29 cellular contexts compared by ENCODE assay signal in the genomic region with DNA sequence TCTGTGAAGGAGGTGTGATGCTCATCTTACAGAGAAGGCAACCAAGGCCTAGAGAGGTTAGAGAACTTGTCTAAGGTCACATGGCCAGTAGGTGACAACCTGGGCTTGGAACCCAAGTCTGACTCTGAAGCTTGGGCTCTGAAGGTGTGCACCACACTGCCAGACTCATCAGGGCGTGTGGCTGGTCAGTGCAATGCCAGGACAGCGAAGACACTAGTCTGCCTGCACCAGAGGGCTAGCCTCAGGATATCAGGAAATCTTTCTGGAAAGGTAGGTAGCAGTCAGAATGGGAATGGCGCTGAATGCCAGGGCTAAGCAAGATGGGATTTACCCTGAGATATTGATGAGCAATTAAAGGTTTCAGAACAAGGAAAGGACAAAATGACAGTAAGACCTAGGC. TPM values are rescaled to one million over a fixed set of nuclear protein-coding genes. Genes with fewer than 3 reads are reported as not detected.
A peak's percentile ranks its signal among the peaks of the same experiment; 100 is the strongest.
DNase-seq lines count a peak whose midpoint lies in the region; ATAC-seq and TF ChIP-seq lines count a peak whose summit lies in the region.
"Had no signal": no experiment of that assay in that cellular context is flagged by ENCODE, and none has a peak within 500 bp of the region (broad histone marks: within the 10 kb centered on the region; RNA-seq: fewer than 3 reads in every experiment).

No MANE protein-coding gene starts in this region.

- dilution Hi-C loops in IMR-90 (cut with HindIII; ENCODE audit: low sequenced_read_pairs, unreplicated experiment), result no loop called here

- no peak overlapping the region for H3K4me3 ChIP-seq in IMR-90 (ENCODE audit: insufficient read depth, low read depth, low read length)
- no peak overlapping the region for H3K4me3 ChIP-seq in SJCRH30
- H3K4me3 ChIP-seq: ascending aorta, left ventricle myocardium inferior, prostate gland, tibial nerve had no signal

- in situ Hi-C loops in IMR-90 (cut with MboI; ENCODE audit: low sequenced_read_pairs), result no loop called here

- H3K9me3 Mint-ChIP-seq in osteocyte (ENCODE audit: unreplicated experiment), result no peaks in the 10 kb centered on the region
- H3K9me3 Mint-ChIP-seq: activated naive CD4-positive, alpha-beta T cell treated with anti-CD3 and anti-CD28 coated beads, Interleukin-2, amount 50 U/mL, for 72 hours; activated T-helper 1 cell treated with anti-CD3 and anti-CD28 coated beads, Interleukin-12 subunit alpha, Interleukin-12 subunit beta, Interleukin-2, Interleukin-4 antibody, amounts not matched to agents 30 ng/mL and 10 ng/mL and 1 ng/mL, durations not matched to agents 14 hours and 24 hours and 36 hours; T-helper 2 cell treated with Interferon-gamma antibody and Interleukin-4, amounts not matched to agents 5 μg/mL and 100 μg/mL, for 36 hours had no signal

- no peak overlapping the region for H4K5ac ChIP-seq in IMR-90 (ENCODE audit: low read depth, low read length)

- H3K9me3 ChIP-seq in IMR-90 (ENCODE audit: control insufficient read depth, insufficient read depth, low read length) (no peaks in the 10 kb centered on the region), SJCRH30 (replicated peaks) (no peaks in the 10 kb centered on the region)
- H3K9me3 ChIP-seq: ascending aorta, BE2C, left ventricle myocardium inferior, prostate gland, tibial nerve had no signal

- 0 out of 2 replicates have a peak overlapping the region, but pooled peaks have one; percentile 15 for H2BK120ac ChIP-seq in IMR-90 (ENCODE audit: low read depth, low read length)

- BruUV-seq in IMR-90 (replicated peaks; lab: Mats Ljungman, UMichigan), result no TSS peak

- no peaks in the 10 kb centered on the region for H3K27me3 Mint-ChIP-seq in osteocyte (ENCODE audit: unreplicated experiment)

- H3K4me3 Mint-ChIP-seq in osteocyte (ENCODE audit: unreplicated experiment), result no peak overlapping the region
- H3K4me3 Mint-ChIP-seq: activated T-helper 1 cell treated with anti-CD3 and anti-CD28 coated beads, Interleukin-12 subunit alpha, Interleukin-12 subunit beta, Interleukin-2, Interleukin-4 antibody, amounts not matched to agents 30 ng/mL and 10 ng/mL and 1 ng/mL, durations not matched to agents 14 hours and 24 hours and 36 hours; T-helper 2 cell treated with Interferon-gamma antibody and Interleukin-4, amounts not matched to agents 5 μg/mL and 100 μg/mL, for 36 hours had no signal

- H3K23ac ChIP-seq in IMR-90 (ENCODE audit: low read depth, low read length), result no peak overlapping the region

- no peak overlapping the region for H3K56ac ChIP-seq in IMR-90 (ENCODE audit: extremely low read depth, insufficient read depth, low read length)

- CTCF ChIA-PET in IMR-90 (lab: Yijun Ruan, JAX), result interaction anchor here (0.6 kb wide), 2 partner anchors 43 to 170 kb away, joined by 3 to 4 read pairs; no protein-coding TSS in a partner anchor

- H3K18ac ChIP-seq in IMR-90 (ENCODE audit: low read depth, low read length), result no peak overlapping the region

- no peak overlapping the region for H3K4me2 ChIP-seq in IMR-90 (ENCODE audit: low read depth, low read length)

- ATAC-seq in IMR-90 (ENCODE audit: low read depth), result no peak
- ATAC-seq: activated naive CD4-positive, alpha-beta T cell treated with anti-CD3 and anti-CD28 coated beads, Interleukin-2, amount 50 U/mL, for 72 hours; HCT116; sciatic nerve had no signal

- H3K27ac ChIP-seq in IMR-90 (ENCODE audit: insufficient read depth, low read length) (no peak overlapping the region), SJCRH30 (no peak overlapping the region)
- H3K27ac ChIP-seq: prostate gland, tibial nerve had no signal

- no peak overlapping the region for H2BK5ac ChIP-seq in IMR-90 (ENCODE audit: low read depth, low read length, poor library complexity, severe bottlenecking)

- TF ChIP-seq CTCF in IMR-90 (conservative IDR thresholded peaks at IDR 0.05; ENCODE audit: low read depth, low read length), result no peak
- no peak for TF ChIP-seq CTCF in osteocyte (IDR thresholded peaks at IDR 0.05)

- peaks cover 0 to 24% of the 10 kb centered on the region in 2 experiments; a peak in 2 of 4 replicates for H3K79me1 ChIP-seq in IMR-90 (ENCODE audit: low read depth in 1 of 2, low read length in 2 of 2)

- H2AK9ac ChIP-seq in IMR-90 (replicated peaks; ENCODE audit: low read depth, low read length, poor library complexity), result no peak overlapping the region

- no peak overlapping the region for H3K4ac ChIP-seq in IMR-90 (ENCODE audit: low read depth, low read length)

- H3K36me3 ChIP-seq in IMR-90 (ENCODE audit: control insufficient read depth, insufficient read depth, low read length) (no peaks in the 10 kb centered on the region), SJCRH30 (0 out of 2 replicates have a peak, but pooled peaks cover 2% of the 10 kb centered on the region)
- H3K36me3 ChIP-seq: ascending aorta, BE2C, left ventricle myocardium inferior, prostate gland had no signal

- peaks cover 33% of the 10 kb centered on the region for H3K9me1 ChIP-seq in IMR-90 (ENCODE audit: insufficient read depth, low read length)

- intact Hi-C loops in IMR-90 (cut with micrococcal nuclease), result loop anchor here (10.0 kb wide), 1 partner anchor 378 kb away; no protein-coding TSS in a partner anchor

- H3K4me1 Mint-ChIP-seq in osteocyte (ENCODE audit: unreplicated experiment), result peaks cover 25% of the 10 kb centered on the region

- no peak overlapping the region; the same call in 1 of the 2 replicates for H2BK20ac ChIP-seq in IMR-90 (ENCODE audit: low read depth, low read length)

- peak; percentile 37 for DNase-seq in activated effector memory CD4-positive, alpha-beta T cell treated with anti-CD3 and anti-CD28 coated beads, Interleukin-2, amount 50 U/mL, for 16 hours
- DNase-seq in activated effector memory CD4-positive, alpha-beta T cell treated with Interleukin-2 at 50 U/mL for 16 hours, result no peak
- no peak for DNase-seq in IMR-90
- peak; percentile 40 for DNase-seq in activated CD8-positive, alpha-beta memory T cell treated with anti-CD3 and anti-CD28 coated beads, Interleukin-2, amount 50 U/mL, for 48 hours
- peak; percentile 38 for DNase-seq in osteocyte (ENCODE audit: extremely low spot score, unreplicated experiment)
- DNase-seq in SJCRH30, result no peak
- no peak for DNase-seq in kidney tubule cell (ENCODE audit: low spot score)
- DNase-seq in A172 (ENCODE audit: low spot score), result no peak
- DNase-seq: BE2C; COR-L47; effector CD4-positive, alpha-beta T cell; glutamatergic neuron; Kasumi-1; left ventricle myocardium inferior; NCI-H1417; NCI-H2081; NCI-H226; NCI-H69; Right ventricle myocardium superior; stimulated activated CD4-positive, alpha-beta T cell treated with anti-CD3 and anti-CD28 coated beads, Interleukin-12 subunit alpha, Interleukin-12 subunit beta, amount 100 ng/mL, for 4 hours; stimulated activated CD4-positive, alpha-beta T cell treated with anti-CD3 and anti-CD28 coated beads, Interleukin-2, amount 100 ng/mL, for 48 hours had no signal

- peaks cover 18% of the 10 kb centered on the region for H3K36me3 Mint-ChIP-seq in osteocyte (ENCODE audit: unreplicated experiment)

- H4K91ac ChIP-seq in IMR-90 (ENCODE audit: insufficient read depth, low read depth, low read length), result no peak overlapping the region

- POLR2A ChIA-PET in IMR-90 (lab: Charles Lee; ENCODE audit: unreplicated experiment), result no interaction called here

- TF ChIP-seq POLR2A in IMR-90 (IDR thresholded peaks at IDR 0.05; ENCODE audit: low read depth, low read length), result no peak

- 0 out of 2 replicates have a peak overlapping the region, but pooled peaks have one; percentile 43 for H2AK5ac ChIP-seq in IMR-90 (ENCODE audit: low read depth, low read length)

- H3K4me1 ChIP-seq in IMR-90 (ENCODE audit: control insufficient read depth, insufficient read depth, low read length) (peaks cover 20% of the 10 kb centered on the region), SJCRH30 (no peaks in the 10 kb centered on the region)
- H3K4me1 ChIP-seq: BE2C, prostate gland had no signal

- no peak overlapping the region for H3K9ac ChIP-seq in IMR-90 (ENCODE audit: low read depth, low read length)

- H3K27ac Mint-ChIP-seq in osteocyte (ENCODE audit: unreplicated experiment), result no peak overlapping the region
- H3K27ac Mint-ChIP-seq: activated T-helper 1 cell treated with anti-CD3 and anti-CD28 coated beads, Interleukin-12 subunit alpha, Interleukin-12 subunit beta, Interleukin-2, Interleukin-4 antibody, amounts not matched to agents 30 ng/mL and 10 ng/mL and 1 ng/mL, durations not matched to agents 14 hours and 24 hours and 36 hours; T-helper 2 cell treated with Interferon-gamma antibody and Interleukin-4, amounts not matched to agents 5 μg/mL and 100 μg/mL, for 36 hours had no signal

- WGBS in IMR-90 (ENCODE audit: extremely low coverage in 2 of 2, insufficient read length in 1 of 2), 2 experiments, result 96% methylated on average over 3 of the region's 3 CpGs; no CpG with 5 or more reads in 1 of the 2 experiments

- H4K8ac ChIP-seq in IMR-90 (ENCODE audit: low read depth in 2 of 2, low read length in 2 of 2), result no peak overlapping the region

- TF ChIP-seq RAD21 in IMR-90 (IDR thresholded peaks at IDR 0.05; ENCODE audit: low read length), result no peak

- H3K14ac ChIP-seq in IMR-90 (replicated peaks; ENCODE audit: low read depth, low read length), result no peak overlapping the region

- 0 out of 2 replicates have a peak, but pooled peaks cover 2% of the 10 kb centered on the region for H4K20me1 ChIP-seq in IMR-90 (ENCODE audit: insufficient read depth, low read length)

- H2BK15ac ChIP-seq in IMR-90 (ENCODE audit: low read depth, low read length), result no peak overlapping the region

- H3K27me3 ChIP-seq in IMR-90 (ENCODE audit: control insufficient read depth, insufficient read depth, low read length), result no peaks in the 10 kb centered on the region
- H3K27me3 ChIP-seq in SJCRH30, result no peaks in the 10 kb centered on the region
- H3K27me3 ChIP-seq: ascending aorta, BE2C, tibial nerve had no signal

- H2AFZ ChIP-seq in IMR-90 (replicated peaks; ENCODE audit: low read length, poor library complexity), result no peak overlapping the region

TF ChIP-seq in IMR-90, 13 proteins besides CTCF, POLR2A, EP300 and RAD21 (continues in another document):
- TF ChIP-seq SMC3 (IDR thresholded peaks at IDR 0.05; ENCODE audit: low read depth, low read length) (no peak), BHLHE40 (IDR thresholded peaks at IDR 0.05; ENCODE audit: low read depth, low read length) (no peak)

RNA-seq across cellular contexts. Expression of a gene that starts 34.9 kb away (rescaled TPM):
- total RNA-seq in IMR-90 (2012; rRNA removed) (11.3 and 15.6 TPM in 2 replicates), osteocyte (46.4 and 50.4 TPM in 2 replicates)
- 3.3 and 4.6 TPM in 2 replicates for polyA plus RNA-seq in IMR-90 (2012; rRNA removed)
- 0.54 and 0.71 TPM in 2 replicates for polyA plus RNA-seq in IMR-90 (2012; cell fraction: cytosol; rRNA removed)
- polyA plus RNA-seq in IMR-90 (2012; cell fraction: nucleus; rRNA removed; ENCODE audit: low replicate concordance), result 1.1 and 8.4 TPM in 2 replicates
- total RNA-seq in SJCRH30 (2014; rRNA removed; shearing (Covaris generic)), result 26.3 and 32.4 TPM in 2 replicates
- total RNA-seq in A172 (2014; rRNA removed; shearing (Covaris generic)), result 17.7 and 18.4 TPM in 2 replicates

Comparison
In these comparisons a context has a peak if more than half of its experiments do, and no peak if none do; other contexts are left out.
1. DNase-seq: peak in activated effector memory CD4-positive, alpha-beta T cell treated with anti-CD3 and anti-CD28 coated beads, Interleukin-2, amount 50 U/mL, for 16 hours (single experiment), activated CD8-positive, alpha-beta memory T cell treated with anti-CD3 and anti-CD28 coated beads, Interleukin-2, amount 50 U/mL, for 48 hours (single experiment) and osteocyte (single experiment); none in activated effector memory CD4-positive, alpha-beta T cell treated with Interleukin-2 at 50 U/mL for 16 hours (single experiment), IMR-90 (single experiment), SJCRH30 (0 of 2), kidney tubule cell (single experiment) and A172 (single experiment).